In the genomic region with DNA sequence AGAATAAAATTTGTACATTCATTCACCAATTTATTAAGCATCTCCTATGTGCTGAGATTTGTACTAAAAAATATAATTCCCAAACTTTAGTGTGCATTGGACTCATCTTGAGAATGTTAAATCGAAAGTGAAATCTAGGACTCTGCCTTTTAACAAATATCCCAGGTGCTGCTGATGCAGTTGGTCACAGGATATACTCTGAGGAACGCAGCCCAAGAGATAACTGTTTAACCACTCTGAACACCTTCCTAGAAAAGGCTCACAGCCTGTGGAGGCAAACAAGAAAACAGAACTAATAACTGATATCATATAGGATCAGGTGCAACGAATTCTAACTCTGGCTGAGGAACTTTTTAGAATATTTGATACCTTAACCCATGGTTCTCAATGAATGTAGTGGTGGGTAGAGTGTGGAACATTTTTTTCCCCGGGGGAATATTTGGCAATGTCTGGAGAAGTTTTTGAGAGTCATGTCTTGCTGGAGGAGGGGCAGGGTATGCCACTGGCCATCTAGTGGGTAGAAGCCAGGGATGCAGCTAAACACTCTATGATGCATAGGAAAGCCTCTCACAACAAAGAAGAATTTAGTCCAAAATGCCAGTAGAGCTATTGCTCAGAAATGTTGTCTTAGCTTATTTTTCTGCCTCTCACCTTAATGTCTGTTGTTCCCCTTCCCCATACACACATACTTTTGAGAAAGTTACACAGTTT, we compare ENCODE assay signal across 10 cellular contexts.
A peak's percentile ranks its signal among the peaks of the same experiment; 100 is the strongest.
DNase-seq lines count a peak whose midpoint lies in the region; ATAC-seq, FAIRE-seq and TF ChIP-seq lines count a peak whose summit lies in the region.
"Had no signal": no experiment of that assay in that cellular context is flagged by ENCODE, and none has a peak within 500 bp of the region (broad histone marks: within the 10 kb centered on the region; RNA-seq: fewer than 3 reads in every experiment).

No MANE protein-coding gene starts in this region.

- peaks cover 9% of the 10 kb centered on the region for H3K36me3 Mint-ChIP-seq in endodermal cell (ENCODE audit: low read depth)

- peak; percentile 17 for TF ChIP-seq CTCF in RWPE2 (IDR thresholded peaks at IDR 0.05; ENCODE audit: poor library complexity, severe bottlenecking)
- peak; percentile 64 for TF ChIP-seq CTCF in endodermal cell (conservative IDR thresholded peaks at IDR 0.05)

- no peaks in the 10 kb centered on the region for H3K27me3 Mint-ChIP-seq in endodermal cell (ENCODE audit: insufficient read depth)

- no peaks in the 10 kb centered on the region for H3K27me3 ChIP-seq in RWPE2 (ENCODE audit: insufficient read depth, poor library complexity, severe bottlenecking)
- H3K27me3 ChIP-seq in endodermal cell (ENCODE audit: control insufficient read depth, insufficient read depth, low read length, poor library complexity, severe bottlenecking) = no peaks in the 10 kb centered on the region

- H3K4me3 ChIP-seq in RWPE2 (ENCODE audit: severe bottlenecking) (no peak overlapping the region), endodermal cell (ENCODE audit: low read length) (no peak overlapping the region)

- ATAC-seq in GM21717 (IDR thresholded peaks at IDR 0.05; ENCODE audit: unreplicated experiment) (peak; percentile 63), RWPE2 (ENCODE audit: low read depth) (peak; percentile 58; the same call in 2 of the 3 replicates), GM21381 (IDR thresholded peaks at IDR 0.05; ENCODE audit: unreplicated experiment) (no peak)

- H3K4me1 ChIP-seq in RWPE2 (ENCODE audit: insufficient read depth, poor library complexity, severe bottlenecking) (peaks cover 5% of the 10 kb centered on the region), endodermal cell (ENCODE audit: control insufficient read depth, insufficient read depth, low read length) (no peaks in the 10 kb centered on the region)

- DNase-seq in A172 (ENCODE audit: low spot score) (peak; percentile 11), RWPE2 (ENCODE audit: low spot score) (no peak), endodermal cell (no peak), SKM-1 treated with dmso at 0.1 percent for 144 hours (lab: John Stamatoyannopoulos, UW; ENCODE audit: unreplicated experiment) (no peak), NCI-H2227 treated with DMSO at 0.1 percent for 48 hours (lab: John Stamatoyannopoulos, UW) (no peak), GM12891 (ENCODE audit: insufficient read length, low spot score) (no peak)
- DNase-seq: aorta, NCI-H1930 had no signal

- H3K27ac Mint-ChIP-seq in endodermal cell = no peak overlapping the region

- H3K36me3 ChIP-seq in RWPE2 (ENCODE audit: low read depth) (peaks cover 25% of the 10 kb centered on the region), endodermal cell (ENCODE audit: control insufficient read depth, insufficient read depth, low read length) (no peaks in the 10 kb centered on the region)

- no peak for TF ChIP-seq POLR2A in GM12891 (IDR thresholded peaks at IDR 0.05; ENCODE audit: low read depth, low read length)

- H3K27ac ChIP-seq in RWPE2 (ENCODE audit: poor library complexity, severe bottlenecking) = no peak overlapping the region
- H3K27ac ChIP-seq in endodermal cell (ENCODE audit: low read depth, low read length) = no peak overlapping the region

- H3K9ac ChIP-seq in endodermal cell (ENCODE audit: extremely low read depth, low read length, poor library complexity, severe bottlenecking) = no peak overlapping the region

- H3K9me3 Mint-ChIP-seq in endodermal cell = peaks cover 6% of the 10 kb centered on the region

- no peak overlapping the region for H3K4me3 Mint-ChIP-seq in endodermal cell

- H3K9me3 ChIP-seq in RWPE2 (ENCODE audit: severe bottlenecking) (no peaks in the 10 kb centered on the region), endodermal cell (ENCODE audit: control insufficient read depth, low read length) (peaks cover 6% of the 10 kb centered on the region)

- FAIRE-seq in GM12891 (lab: Jason Lieb, UNC) = no peak

- H3K4me1 Mint-ChIP-seq in endodermal cell = peaks cover 2% of the 10 kb centered on the region

- whole genome bisulfite sequencing in endodermal cell (ENCODE audit: insufficient coverage in 1 of 2, insufficient read length in 1 of 2), 2 experiments = 67 to 94% methylated on average over 1 to 4 of the region's 4 CpGs

TF ChIP-seq in GM12891, 5 proteins besides CTCF, POLR2A, EP300 and RAD21:
- no peak for TF ChIP-seq SPI1 (IDR thresholded peaks at IDR 0.05; ENCODE audit: low read depth, low read length)
- TF ChIP-seq POU2F2 (IDR thresholded peaks at IDR 0.05; ENCODE audit: low read depth, low read length) = no peak
- no peak for TF ChIP-seq POLR2AphosphoS5 (IDR thresholded peaks at IDR 0.05; ENCODE audit: low read depth, low read length)
- no peak for TF ChIP-seq PAX5 (IDR thresholded peaks at IDR 0.05; ENCODE audit: insufficient read depth, low read length, severe bottlenecking)
- TF ChIP-seq TAF1 (IDR thresholded peaks at IDR 0.05; ENCODE audit: low read depth, low read length) = no peak
TF ChIP-seq in GM12891: peak in this region for 0.
